ENCODE assay signal across 20 cellular contexts in genomic region chr15:89946681-89947313, GRCh38. TPM values are rescaled to one million over a fixed set of nuclear protein-coding genes. Genes with fewer than 3 reads are reported as not detected.
DNase-seq lines count a peak whose midpoint lies in the region; ATAC-seq, FAIRE-seq and TF ChIP-seq lines count a peak whose summit lies in the region.
"Had no signal": no experiment of that assay in that cellular context is flagged by ENCODE, and none has a peak within 500 bp of the region (broad histone marks: within the 10 kb centered on the region; RNA-seq: fewer than 3 reads in every experiment).

No MANE protein-coding gene starts in this region.

- CTCF ChIA-PET in OCI-LY7 (lab: Charles Lee; ENCODE audit: unreplicated experiment), result no interaction called here

- no peaks in the 10 kb centered on the region for H3K36me3 ChIP-seq in OCI-LY7 (ENCODE audit: insufficient read depth, low read length)
- H3K36me3 ChIP-seq in small intestine (ENCODE audit: control insufficient read depth in 2 of 2, insufficient read depth in 2 of 2, low read length in 2 of 2), result no peaks in the 10 kb centered on the region
- H3K36me3 ChIP-seq: BLaER1 had no signal

- H3K4me2 ChIP-seq in OCI-LY7 (ENCODE audit: low read length), result no peak overlapping the region
- H3K4me2 ChIP-seq: BLaER1, KMS-11, SK-N-SH had no signal

- H3K27me3 ChIP-seq in small intestine (ENCODE audit: control insufficient read depth in 2 of 2, insufficient read depth in 2 of 2, low read length in 2 of 2), result no peaks in the 10 kb centered on the region
- H3K27me3 ChIP-seq: BLaER1 had no signal

- no peaks in the 10 kb centered on the region for H3K9me2 ChIP-seq in OCI-LY7 (ENCODE audit: insufficient read depth, low read length)
- H3K9me2 ChIP-seq: SK-N-SH had no signal

- DNase-seq in Caki2 (ENCODE audit: low read depth) (peak; percentile 65), OCI-LY7 (ENCODE audit: low spot score) (no peak), small intestine (peak; percentile 68), NCI-H2196 (lab: John Stamatoyannopoulos, UW; ENCODE audit: unreplicated experiment) (no peak), CD14-positive monocyte (ENCODE audit: low spot score) (no peak)
- DNase-seq: CD8-positive, alpha-beta T cell; DMS79; GOT3; NCI-H1092 treated with DMSO at 0.1 percent for 48 hours; NCI-H1694; NCI-H2081 treated with DMSO at 0.1 percent for 48 hours; NCI-H510A treated with DMSO at 0.1 percent for 48 hours; NCI-H774; SHP77 treated with DMSO at 0.1 percent for 48 hours; SK-N-SH had no signal

- H3K4me3 Mint-ChIP-seq in CD14-positive monocyte, result no peak overlapping the region
- H3K4me3 Mint-ChIP-seq: CD8-positive, alpha-beta T cell had no signal

- TF ChIP-seq CTCF in OCI-LY7 (conservative IDR thresholded peaks at IDR 0.05; ENCODE audit: low read length), result no peak
- TF ChIP-seq CTCF in CD14-positive monocyte (IDR thresholded peaks at IDR 0.05), result no peak

- no peak for FAIRE-seq in small intestine (lab: Jason Lieb, UNC)

- BruUV-seq in OCI-LY7 (replicated peaks; lab: Mats Ljungman, UMichigan), result no TSS peak

- H3K4me1 ChIP-seq in OCI-LY7 (ENCODE audit: insufficient read depth, low read length, poor library complexity, severe bottlenecking), result no peaks in the 10 kb centered on the region
- no peaks in the 10 kb centered on the region for H3K4me1 ChIP-seq in small intestine (ENCODE audit: control insufficient read depth in 2 of 2, insufficient read depth in 1 of 2, low read depth in 1 of 2, low read length in 1 of 2)
- H3K4me1 ChIP-seq: BLaER1 had no signal

- H3K27ac ChIP-seq in OCI-LY7 (ENCODE audit: low read depth, low read length, poor library complexity, severe bottlenecking) (no peak overlapping the region), small intestine (ENCODE audit: low read depth in 1 of 2, low read length in 1 of 2) (peak overlapping the region in 1 of 2 donors; percentile 41)
- H3K27ac ChIP-seq: BLaER1, KMS-11 had no signal

- in situ Hi-C loops in Caki2 (cut with HindIII; ENCODE audit: low pct_unique_long_range_greater_than_20kb, low sequenced_read_pairs), result no loop called here

- 22 to 62% (median 33%) methylated on average over 6 of the region's 6 CpGs for WGBS in small intestine, 3 donors

- H3K79me2 ChIP-seq in OCI-LY7 (ENCODE audit: insufficient read depth, low read depth, low read length), result no peaks in the 10 kb centered on the region

- H3K27ac Mint-ChIP-seq in CD14-positive monocyte, result peak overlapping the region in 1 of 7 donors; percentile 11
- H3K27ac Mint-ChIP-seq: CD8-positive, alpha-beta T cell had no signal

- H3K27me3 Mint-ChIP-seq in CD14-positive monocyte (ENCODE audit: low read depth in 3 of 3), result peaks cover 0 to 6% (median 2%) of the 10 kb centered on the region in 3 donors

- no peaks in the 10 kb centered on the region for H3K4me1 Mint-ChIP-seq in CD14-positive monocyte

- H3K9me3 Mint-ChIP-seq in CD14-positive monocyte, result peaks cover 0 to 2% (median 0%) of the 10 kb centered on the region in 7 donors
- H3K9me3 Mint-ChIP-seq: CD8-positive, alpha-beta T cell had no signal

- no peaks in the 10 kb centered on the region for H3K9me3 ChIP-seq in OCI-LY7 (ENCODE audit: low read length)
- H3K9me3 ChIP-seq in small intestine (ENCODE audit: control insufficient read depth, low read depth), result no peaks in the 10 kb centered on the region
- H3K9me3 ChIP-seq: BLaER1, SK-N-SH had no signal

- no peaks in the 10 kb centered on the region for H3K36me3 Mint-ChIP-seq in CD14-positive monocyte
- H3K36me3 Mint-ChIP-seq: CD8-positive, alpha-beta T cell had no signal

- intact Hi-C loops in OCI-LY7 (cut with micrococcal nuclease; ENCODE audit: unreplicated experiment) (no loop called here), CD14-positive monocyte (cut with micrococcal nuclease) (no loop called here)

- no peaks in the 10 kb centered on the region for H4K20me1 ChIP-seq in OCI-LY7 (ENCODE audit: insufficient read depth, low read length)
- H4K20me1 ChIP-seq: BLaER1 had no signal

- peak overlapping the region; percentile 17; the same call in 1 of the 2 replicates for H2AFZ ChIP-seq in OCI-LY7 (ENCODE audit: low read length)

- POLR2A ChIA-PET in OCI-LY7 (lab: Charles Lee), result no interaction called here

- H3K4me3 ChIP-seq in OCI-LY7 (ENCODE audit: low read depth, low read length, poor library complexity, severe bottlenecking), result no peak overlapping the region
- no peak overlapping the region for H3K4me3 ChIP-seq in small intestine (ENCODE audit: low read depth in 1 of 2, low read length in 2 of 2)
- H3K4me3 ChIP-seq: BLaER1 had no signal

- ATAC-seq in esophagus mucosa, result peak; percentile 39
- no peak for ATAC-seq in HG03520 (IDR thresholded peaks at IDR 0.05; ENCODE audit: unreplicated experiment)
- ATAC-seq: CD8-positive, alpha-beta T cell; HCT116 had no signal

RNA-seq across cellular contexts. Expression of gene ARPIN, which starts 34.0 kb away (rescaled TPM):
- 10.8 and 16.4 TPM in 2 replicates for total RNA-seq in Caki2 (2014; rRNA removed; shearing (Covaris generic); ENCODE audit: low replicate concordance)
- total RNA-seq in OCI-LY7 (2014; rRNA removed; shearing (Covaris generic)), result not detected in 2 replicates
- total RNA-seq in OCI-LY7 (2022), result not detected in 2 replicates
- total RNA-seq in esophagus mucosa, result 17.5 TPM
- polyA plus RNA-seq in small intestine, result 10 to 100 TPM; 11.9 to 19.5 (median 16.3) TPM
- polyA plus RNA-seq in CD14-positive monocyte, result 10 to 100 TPM in 1 of 2 donors, 1 to 10 TPM in 1; 9.7 to 14.0 TPM
- total RNA-seq: CD8-positive, alpha-beta T cell had no signal

RNA-seq across cellular contexts. Expression of gene AP3S2, which starts 53.0 kb away (rescaled TPM):
- 94.2 and 123 TPM in 2 replicates for total RNA-seq in Caki2 (2014; rRNA removed; shearing (Covaris generic); ENCODE audit: low replicate concordance)
- 20.8 and 28.5 TPM in 2 replicates for total RNA-seq in OCI-LY7 (2014; rRNA removed; shearing (Covaris generic))
- total RNA-seq in OCI-LY7 (2022), result 30.4 and 37.4 TPM in 2 replicates
- total RNA-seq in esophagus mucosa, result 20.6 TPM
- 10 to 100 TPM; 22.7 to 33.3 (median 30.3) TPM for polyA plus RNA-seq in small intestine
- polyA plus RNA-seq in CD14-positive monocyte, result 10 to 100 TPM; 32.4 to 41.2 TPM

RNA-seq across cellular contexts. Expression of gene ZNF710, which starts 54.3 kb away (rescaled TPM):
- 3.0 and 11.3 TPM in 2 replicates for total RNA-seq in Caki2 (2014; rRNA removed; shearing (Covaris generic); ENCODE audit: low replicate concordance)
- 8.6 and 13.8 TPM in 2 replicates for total RNA-seq in OCI-LY7 (2014; rRNA removed; shearing (Covaris generic))
- total RNA-seq in OCI-LY7 (2022) (19.0 and 21.9 TPM in 2 replicates), esophagus mucosa (27.9 TPM)
- polyA plus RNA-seq in small intestine (10 to 100 TPM; 10.3 to 19.7 (median 18.0) TPM), CD14-positive monocyte (1 to 10 TPM; 3.4 to 4.8 TPM)

Comparison
In these comparisons a context has a peak if more than half of its experiments do, and no peak if none do; other contexts are left out.
1. DNase-seq: peak in Caki2 (single experiment) and small intestine (single experiment); none in OCI-LY7 (single experiment), NCI-H2196 (single experiment) and CD14-positive monocyte (single experiment).